In the genomic region with DNA sequence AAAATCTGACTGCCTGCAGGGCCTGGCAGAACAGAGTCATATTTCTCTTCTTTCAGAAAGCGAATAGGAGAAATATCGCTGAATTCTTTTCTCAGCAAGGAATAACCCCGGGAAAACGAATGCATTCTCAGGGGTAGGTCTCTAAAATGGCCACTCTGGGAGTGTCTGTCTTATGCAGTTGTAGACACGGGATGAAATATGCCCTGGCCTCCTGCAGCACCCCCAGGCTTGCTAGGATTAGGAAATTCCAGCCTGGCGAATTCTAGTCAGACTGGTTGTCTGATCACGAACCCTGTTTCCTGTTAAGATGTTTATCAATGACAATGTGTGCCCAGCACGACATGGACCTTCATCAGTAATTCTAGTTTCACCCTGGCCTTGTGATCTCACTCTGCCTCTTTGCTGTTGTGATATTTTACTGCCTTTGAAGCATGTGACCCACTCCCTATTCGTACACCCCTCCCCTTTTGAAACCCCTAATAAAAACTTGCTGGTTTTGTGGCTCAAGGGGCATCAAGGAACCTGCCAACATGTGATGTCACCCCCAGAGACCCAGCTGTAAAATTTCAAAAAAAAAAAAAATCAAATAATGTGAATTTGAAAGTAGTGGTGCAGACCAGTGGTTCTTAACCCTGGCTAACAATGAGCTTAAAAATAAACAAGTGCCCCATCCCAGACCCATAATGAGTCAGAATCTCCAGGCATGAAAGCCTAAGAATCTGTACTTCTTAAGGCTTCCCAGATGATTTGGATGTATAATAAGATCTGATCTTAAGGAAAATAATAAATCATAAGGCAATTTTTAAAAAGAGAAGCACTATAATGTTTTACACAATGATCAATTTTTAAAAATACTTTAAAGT, we compare ENCODE assay signal across 7 cellular contexts.
A peak's percentile ranks its signal among the peaks of the same experiment; 100 is the strongest.
DNase-seq lines count a peak whose midpoint lies in the region; ATAC-seq, FAIRE-seq and TF ChIP-seq lines count a peak whose summit lies in the region.
"Not testable (repeated sequence)": the region's sequence is repeated elsewhere in the genome, so short reads cannot be mapped to it uniquely, and the experiment has no call there.

No MANE protein-coding gene starts in this region.

- not testable (repeated sequence) for TF ChIP-seq EP300 in K562 (IDR thresholded peaks at IDR 0.05; ENCODE audit: low read length)

- in situ Hi-C loops in K562 (cut with MboI), result not testable (repeated sequence)

- not testable (repeated sequence) for BruUV-seq in K562 (replicated peaks; lab: Mats Ljungman, UMichigan)

- H3K4me3 ChIP-seq in HEK293 (ENCODE audit: low read depth, low read length); K562; fibroblast of the aortic adventitia (ENCODE audit: low read depth, low read length); osteoblast (ENCODE audit: insufficient read depth, low read length): not testable (repeated sequence)

- DNase-seq in GM12891 (ENCODE audit: insufficient read length, low spot score); activated CD8-positive, alpha-beta T cell treated with anti-CD3 and anti-CD28 coated beads for 36 hours; K562 (ENCODE audit: extremely low read depth in 1 of 4, low spot score in 3 of 4): not testable (repeated sequence)
- peak; percentile 53 for DNase-seq in M059J (ENCODE audit: low read depth)
- peak; percentile 31 for DNase-seq in fibroblast of the aortic adventitia (ENCODE audit: low read depth)
- peak; percentile 23 for DNase-seq in osteoblast (ENCODE audit: insufficient read length, low spot score, missing footprints)

- H3K36me3 ChIP-seq in HEK293 (ENCODE audit: control insufficient read depth in 2 of 2, insufficient read depth in 1 of 2, low read length in 2 of 2) (peaks cover 7 to 37% of the 10 kb centered on the region in 2 experiments; a peak in 2 of 3 replicates), K562 (ENCODE audit: control insufficient read depth, insufficient read depth, low read length) (peaks cover 12% of the 10 kb centered on the region; the same call in 2 of the 3 replicates)
- not testable (repeated sequence) for H3K36me3 ChIP-seq in osteoblast (ENCODE audit: insufficient read depth, low read length)

- peak; percentile 34 for ATAC-seq in activated CD8-positive, alpha-beta T cell treated with anti-CD3 and anti-CD28 coated beads for 36 hours
- not testable (repeated sequence) for ATAC-seq in K562

- TF ChIP-seq POLR2A in GM12891 (IDR thresholded peaks at IDR 0.05; ENCODE audit: low read depth, low read length); K562 (conservative IDR thresholded peaks at IDR 0.05): not testable (repeated sequence)

- not testable (repeated sequence) for H3K9me3 Mint-ChIP-seq in activated CD8-positive, alpha-beta T cell treated with anti-CD3 and anti-CD28 coated beads for 36 hours

- H3K9ac ChIP-seq in K562 (ENCODE audit: insufficient read depth in 1 of 2, low read depth in 2 of 2, low read length in 2 of 2), result not testable (repeated sequence)

- peaks cover 12% of the 10 kb centered on the region for H3K4me1 Mint-ChIP-seq in activated CD8-positive, alpha-beta T cell treated with anti-CD3 and anti-CD28 coated beads for 36 hours (ENCODE audit: low read depth)

- H3K27me3 ChIP-seq in K562 (ENCODE audit: control insufficient read depth in 2 of 2, insufficient read depth in 2 of 2, low read length in 2 of 2); osteoblast (ENCODE audit: insufficient read depth, low read length): not testable (repeated sequence)

- POLR2A ChIA-PET in HEK293 (lab: Yijun Ruan, JAX), result interaction anchor here (0.7 kb wide), 1 partner anchor 214 kb away, joined by 3 read pairs; no protein-coding TSS in a partner anchor
- POLR2A ChIA-PET in activated CD8-positive, alpha-beta T cell treated with anti-CD3 and anti-CD28 coated beads for 36 hours (lab: Charles Lee), result not testable (repeated sequence)
- POLR2A ChIA-PET in K562 (lab: Yijun Ruan, JAX), result interaction anchor here (0.6 kb wide), 1 partner anchor 29 kb away, joined by 3 read pairs; no protein-coding TSS in a partner anchor

- peak overlapping the region; percentile 28 for H3K27ac Mint-ChIP-seq in activated CD8-positive, alpha-beta T cell treated with anti-CD3 and anti-CD28 coated beads for 36 hours

- CTCF ChIA-PET in HEK293 (lab: Yijun Ruan, JAX), result interaction anchor here (0.7 kb wide), 1 partner anchor 932 kb away, joined by 4 read pairs; no protein-coding TSS in a partner anchor
- CTCF ChIA-PET in activated CD8-positive, alpha-beta T cell treated with anti-CD3 and anti-CD28 coated beads for 36 hours (lab: Charles Lee); K562 (lab: Yijun Ruan, JAX; ENCODE audit: low intra/inter-chr PET ratio): not testable (repeated sequence)

- H3K27me3 Mint-ChIP-seq in activated CD8-positive, alpha-beta T cell treated with anti-CD3 and anti-CD28 coated beads for 36 hours, result not testable (repeated sequence)

- not testable (repeated sequence) for H3K9me1 ChIP-seq in K562 (ENCODE audit: control insufficient read depth, insufficient read depth, low read length)

- not testable (repeated sequence) for H3K79me2 ChIP-seq in K562 (ENCODE audit: control insufficient read depth, insufficient read depth, low read length); osteoblast (ENCODE audit: insufficient read depth, low read length)

- not testable (repeated sequence) for H3K9me3 ChIP-seq in HEK293 (ENCODE audit: control insufficient read depth, insufficient read depth, low read depth, low read length); K562 (replicated peaks; ENCODE audit: control insufficient read depth, insufficient read depth, low read depth, low read length); osteoblast (ENCODE audit: low read depth, low read length)

- peak overlapping the region; percentile 10; the same call in 1 of the 2 replicates for H3K27ac ChIP-seq in HEK293 (ENCODE audit: extremely low read depth, low read depth, low read length)
- not testable (repeated sequence) for H3K27ac ChIP-seq in K562 (ENCODE audit: extremely low read depth, low read depth, low read length); osteoblast (ENCODE audit: low read depth, low read length)

- not testable (repeated sequence) for H3K4me2 ChIP-seq in K562 (ENCODE audit: insufficient read depth, low read length); osteoblast (ENCODE audit: insufficient read depth, low read length)

- intact Hi-C loops in activated CD8-positive, alpha-beta T cell treated with anti-CD3 and anti-CD28 coated beads for 36 hours (cut with micrococcal nuclease); K562 (cut with micrococcal nuclease): not testable (repeated sequence)

- WGBS in K562 (ENCODE audit: insufficient coverage, low coverage, missing lambda C conversion rate), result 83% methylated on average over 8 of the region's 9 CpGs

- not testable (repeated sequence) for H2AFZ ChIP-seq in K562 (ENCODE audit: low read depth, low read length); osteoblast (ENCODE audit: low read length)

- peaks cover 45% of the 10 kb centered on the region for H3K36me3 Mint-ChIP-seq in activated CD8-positive, alpha-beta T cell treated with anti-CD3 and anti-CD28 coated beads for 36 hours (ENCODE audit: low read depth)

- TF ChIP-seq RAD21 in K562 (CRISPR knock-in tag; conservative IDR thresholded peaks at IDR 0.05 in 1 of 2, IDR thresholded peaks at IDR 0.05 in 1 of 2), result not testable (repeated sequence)

- not testable (repeated sequence) for H3K4me1 ChIP-seq in HEK293 (ENCODE audit: control insufficient read depth, insufficient read depth, low read length); K562 (replicated peaks in 1 of 2; ENCODE audit: control insufficient read depth in 2 of 2, insufficient read depth in 2 of 2, low read length in 2 of 2); osteoblast (ENCODE audit: insufficient read depth, low read length)

- not testable (repeated sequence) for H3K4me3 Mint-ChIP-seq in activated CD8-positive, alpha-beta T cell treated with anti-CD3 and anti-CD28 coated beads for 36 hours

- H4K20me1 ChIP-seq in K562 (replicated peaks; ENCODE audit: control insufficient read depth, insufficient read depth, low read length); osteoblast (ENCODE audit: insufficient read depth, low read length): not testable (repeated sequence)

- FAIRE-seq in GM12891 (lab: Jason Lieb, UNC), result peak; percentile 26
- FAIRE-seq in K562 (lab: Jason Lieb, UNC), result not testable (repeated sequence)

- TF ChIP-seq CTCF in HEK293 (tag by site-specific recombination; IDR thresholded peaks at IDR 0.05); activated CD8-positive, alpha-beta T cell treated with anti-CD3 and anti-CD28 coated beads for 36 hours (IDR thresholded peaks at IDR 0.05); K562 (IDR thresholded peaks at IDR 0.05 in 2 of 3, conservative IDR thresholded peaks at IDR 0.05 in 1 of 3; ENCODE audit: insufficient read depth in 2 of 3, low read depth in 1 of 3, low read length in 3 of 3); fibroblast of the aortic adventitia (IDR thresholded peaks at IDR 0.05; ENCODE audit: insufficient read depth, low read length); osteoblast (IDR thresholded peaks at IDR 0.05; ENCODE audit: extremely low read depth, low read depth, low read length): not testable (repeated sequence)

TF ChIP-seq in HEK293, 187 proteins besides CTCF, POLR2A, EP300 and RAD21 (continues in another document):
- peak; percentile 96 for TF ChIP-seq TRIM28 (IDR thresholded peaks at IDR 0.05; ENCODE audit: borderline replicate concordance, low read length)
- TF ChIP-seq GLIS1 (tag by site-specific recombination; IDR thresholded peaks at IDR 0.05), result peak; percentile 63; the same call in 1 of the 2 replicates
- TF ChIP-seq SETDB1 (IDR thresholded peaks at IDR 0.05; ENCODE audit: insufficient read length, low read length), result peak; percentile 99

TF ChIP-seq in K562, 482 proteins besides CTCF, POLR2A, EP300 and RAD21:
- 0 out of 4 replicates have a peak, but pooled peaks of 1 of the 2 experiments have one; percentile 10 for TF ChIP-seq TRIM24 (IDR thresholded peaks at IDR 0.05)
- peak in 1 of 2 experiments; percentile 51; a peak in 1 of 3 replicates for TF ChIP-seq CBX3 (IDR thresholded peaks at IDR 0.05; ENCODE audit: borderline replicate concordance in 1 of 2, low read length in 2 of 2)
- TF ChIP-seq TRIM28 (IDR thresholded peaks at IDR 0.05), result 0 out of 2 replicates have a peak, but pooled peaks have one; percentile 37
- peak; percentile 34; the same call in 1 of the 2 replicates for TF ChIP-seq CBX5 (IDR thresholded peaks at IDR 0.05; ENCODE audit: borderline replicate concordance, low read depth)
